Comparison of ENCODE assay signal across 1 cellular context in the genomic region with DNA sequence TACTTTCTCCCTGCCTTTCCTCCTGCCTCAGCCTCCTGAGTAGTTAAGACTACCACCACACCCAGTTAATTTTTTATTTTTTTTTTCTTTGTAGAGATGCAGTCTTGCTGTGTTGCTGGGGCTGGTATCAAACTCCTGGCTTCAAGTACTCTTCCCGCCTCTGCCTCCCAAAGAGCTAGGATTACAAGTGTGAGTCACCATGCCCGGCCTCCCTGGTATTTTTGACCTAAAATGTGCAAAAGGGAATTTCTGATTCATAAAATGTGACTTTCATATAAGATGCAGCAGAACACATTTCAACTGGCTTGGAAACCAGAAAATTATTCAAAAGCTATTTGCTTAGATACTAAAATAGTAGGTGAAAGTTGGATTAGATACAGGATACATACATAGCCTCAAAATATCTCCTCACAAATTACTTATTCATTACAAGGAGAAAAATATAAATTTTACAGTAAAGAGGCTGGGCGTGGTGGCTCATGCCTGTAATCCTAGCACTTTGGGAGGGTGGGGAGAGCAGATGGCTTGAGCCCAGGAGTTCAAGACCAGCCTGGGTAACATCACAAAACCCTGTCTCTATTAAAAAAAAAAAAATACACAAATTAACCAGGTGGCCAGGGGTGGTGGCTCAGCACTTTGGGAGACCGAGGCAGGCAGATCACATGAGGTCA.
TF ChIP-seq lines count a peak whose summit lies in the region.

No MANE protein-coding gene starts in this region.

TF ChIP-seq in HEK293, 187 proteins besides CTCF, POLR2A, EP300 and RAD21 (continued from another document):
- no peak for TF ChIP-seq ZNF521 (tag by site-specific recombination; IDR thresholded peaks at IDR 0.05)
TF ChIP-seq in HEK293: peak in this region for 14.
